8 cellular contexts compared by ENCODE assay signal in genomic region chr16:88568710-88569613, GRCh38. TPM values are rescaled to one million over a fixed set of nuclear protein-coding genes. Genes with fewer than 3 reads are reported as not detected.
DNase-seq lines count a peak whose midpoint lies in the region; ATAC-seq and TF ChIP-seq lines count a peak whose summit lies in the region.

No MANE protein-coding gene starts in this region.

- in situ Hi-C loops in astrocyte of the spinal cord (cut with HindIII; ENCODE audit: low sequenced_read_pairs): no loop called here

- no peaks in the 10 kb centered on the region for H3K9me3 ChIP-seq in cardiac muscle cell (ENCODE audit: low read depth)
- no peaks in the 10 kb centered on the region for H3K9me3 ChIP-seq in uterus

- intact Hi-C loops in cardiac septum (cut with DNase I): loop anchor here (10.0 kb wide), 1 partner anchor 804 kb away; the partner anchor contains the start of gene KLHDC4
- intact Hi-C loops in uterus (cut with DNase I; ENCODE audit: low total_unique reads): no loop called here

- H3K4me1 ChIP-seq in cardiac muscle cell (ENCODE audit: low read depth): peaks cover 8% of the 10 kb centered on the region
- H3K4me1 ChIP-seq in uterus: peaks cover 0 to 8% of the 10 kb centered on the region in 2 donors

- no peak for TF ChIP-seq CTCF in cardiac muscle cell (IDR thresholded peaks at IDR 0.05; ENCODE audit: low read depth, low read length)
- no peak for TF ChIP-seq CTCF in astrocyte of the spinal cord (IDR thresholded peaks at IDR 0.05; ENCODE audit: low read depth, low read length)
- TF ChIP-seq CTCF in uterus (IDR thresholded peaks at IDR 0.05): no peak

- H3K27me3 ChIP-seq in cardiac muscle cell (no peaks in the 10 kb centered on the region), uterus (no peaks in the 10 kb centered on the region)

- peaks cover 15% of the 10 kb centered on the region for H3K4me1 Mint-ChIP-seq in memory B cell

- H3K27ac ChIP-seq in cardiac muscle cell: no peak overlapping the region
- peak overlapping the region; percentile 77 for H3K27ac ChIP-seq in uterus

- H3K9me3 Mint-ChIP-seq in memory B cell: no peaks in the 10 kb centered on the region

- DNase-seq in cardiac muscle cell (ENCODE audit: low read depth in 1 of 2, low spot score in 1 of 2) (no peak), cardiac septum (ENCODE audit: low spot score) (no peak), astrocyte of the spinal cord (ENCODE audit: low read depth, low spot score) (no peak), memory B cell (ENCODE audit: low spot score in 2 of 2) (no peak), uterus (no peak), NCI-H1694 (lab: John Stamatoyannopoulos, UW) (no peak)

- H3K4me3 ChIP-seq in cardiac muscle cell: peak overlapping the region; percentile 96
- H3K4me3 ChIP-seq in astrocyte of the spinal cord (ENCODE audit: low read depth, low read length): peak overlapping the region; percentile 57
- peak overlapping the region; percentile 49 to 66 for H3K4me3 ChIP-seq in uterus

- peak overlapping the region; percentile 91 for H3K4me3 Mint-ChIP-seq in memory B cell

- no peak for TF ChIP-seq POLR2A in uterus (IDR thresholded peaks at IDR 0.05)

- ATAC-seq in memory B cell (ENCODE audit: low read depth) (no peak), GM19324 (IDR thresholded peaks at IDR 0.05; ENCODE audit: low FRiP score, unreplicated experiment) (no peak), GM18511 (IDR thresholded peaks at IDR 0.05; ENCODE audit: unreplicated experiment) (no peak)

- H3K36me3 ChIP-seq in cardiac muscle cell (no peaks in the 10 kb centered on the region), uterus (no peaks in the 10 kb centered on the region)

- H3K27me3 Mint-ChIP-seq in memory B cell: no peaks in the 10 kb centered on the region

- peak overlapping the region; percentile 92 for H3K27ac Mint-ChIP-seq in memory B cell

- peaks cover 2% of the 10 kb centered on the region for H3K36me3 Mint-ChIP-seq in memory B cell

RNA-seq across cellular contexts. Expression of gene ZC3H18, which starts 1.2 kb away (rescaled TPM):
- total RNA-seq in cardiac muscle cell (16.1 and 26.9 TPM in 2 replicates), cardiac septum (20.6 TPM), uterus (10 to 100 TPM in 2 of 4 donors, 1 to 10 TPM in 1, under 1 TPM in 1; 0.88 to 58.8 (median 9.5) TPM)
- 26.8 and 31.7 TPM in 2 replicates for polyA plus RNA-seq in cardiac muscle cell
